ENCODE assay signal across 23 cellular contexts in genomic region chr6:39947611-39948068, GRCh38.
"Had no signal": no experiment of that assay in that cellular context is flagged by ENCODE, and none has a peak within 500 bp of the region (broad histone marks: within the 10 kb centered on the region; RNA-seq: fewer than 3 reads in every experiment).

No MANE protein-coding gene starts in this region.

- DNase-seq: activated B cell treated with CpG ODN at 0.5 μM for 24 hours; activated CD4-positive, alpha-beta T cell treated with anti-CD3 and anti-CD28 coated beads for 36 hours; activated CD4-positive, alpha-beta T cell treated with anti-CD3 and anti-CD28 coated beads, Interleukin-2, amount 50 U/mL, for 4 hours; activated CD8-positive, alpha-beta memory T cell treated with anti-CD3 and anti-CD28 coated beads, Interleukin-2, amount 50 U/mL, for 48 hours; activated naive CD4-positive, alpha-beta T cell treated with Interleukin-2 at 50 U/mL for 16 hours; activated naive CD8-positive, alpha-beta T cell treated with anti-CD3 and anti-CD28 coated beads, Interleukin-2, amount 10 ng/mL, durations not matched to agents 7 days and 5 days; activated T-cell treated with anti-CD3 and anti-CD28 coated beads, Interleukin-2, amount 50 U/mL, for 4 hours; amygdala; cerebellar nuclear complex; foreskin fibroblast; naive thymus-derived CD4-positive, alpha-beta T cell; occipital lobe; sigmoid colon; stimulated activated CD4-positive, alpha-beta T cell treated with anti-CD3 and anti-CD28 coated beads, Interleukin-2, amount 100 ng/mL, for 48 hours; stimulated activated CD8-positive, alpha-beta memory T cell treated with anti-CD3 and anti-CD28 coated beads, Interleukin-4, amount 100 ng/mL, for 48 hours; stimulated activated naive B cell treated with anti-CD40 and anti-IgM and Interleukin-4, amounts not matched to agents 10 μg/mL and 1 μg/mL and 100 μg/mL, for 72 hours; T-helper 1 cell; testis; upper lobe of right lung had no signal

- H3K27me3 Mint-ChIP-seq: activated CD4-positive, alpha-beta T cell treated with anti-CD3 and anti-CD28 coated beads for 36 hours; activated naive CD8-positive, alpha-beta T cell treated with anti-CD3 and anti-CD28 coated beads, Interleukin-2, amount 10 ng/mL, durations not matched to agents 7 days and 5 days had no signal

- H3K4me1 ChIP-seq: sigmoid colon, testis, upper lobe of right lung had no signal

- H3K27me3 ChIP-seq: testis, upper lobe of right lung had no signal

- H3K27ac ChIP-seq: coronary artery, epithelial cell of prostate, sigmoid colon, testis, upper lobe of right lung had no signal

- H3K36me3 ChIP-seq: sigmoid colon, upper lobe of right lung had no signal

- H3K4me3 ChIP-seq: coronary artery, sigmoid colon, testis, upper lobe of right lung had no signal

- H3K9me3 ChIP-seq: sigmoid colon, testis, upper lobe of right lung had no signal

- H3K9me3 Mint-ChIP-seq: activated B cell treated with CpG ODN at 0.5 μM for 24 hours; activated naive CD8-positive, alpha-beta T cell treated with anti-CD3 and anti-CD28 coated beads, Interleukin-2, amount 10 ng/mL, durations not matched to agents 7 days and 5 days; activated T-cell treated with anti-CD3 and anti-CD28 coated beads, Interleukin-2, amount 50 U/mL, for 4 hours; memory B cell; naive thymus-derived CD4-positive, alpha-beta T cell; neural crest cell; stimulated activated naive B cell treated with anti-CD40 and anti-IgM and Interleukin-4, amounts not matched to agents 10 μg/mL and 1 μg/mL and 100 μg/mL, for 72 hours had no signal

- H3K4me1 Mint-ChIP-seq: activated B cell treated with CpG ODN at 0.5 μM for 24 hours; activated CD4-positive, alpha-beta T cell treated with anti-CD3 and anti-CD28 coated beads for 36 hours; activated naive CD8-positive, alpha-beta T cell treated with anti-CD3 and anti-CD28 coated beads, Interleukin-2, amount 10 ng/mL, durations not matched to agents 7 days and 5 days; memory B cell; naive thymus-derived CD4-positive, alpha-beta T cell; neural crest cell; stimulated activated naive B cell treated with anti-CD40 and anti-IgM and Interleukin-4, amounts not matched to agents 10 μg/mL and 1 μg/mL and 100 μg/mL, for 72 hours had no signal

- H3K36me3 Mint-ChIP-seq: activated naive CD8-positive, alpha-beta T cell treated with anti-CD3 and anti-CD28 coated beads, Interleukin-2, amount 10 ng/mL, durations not matched to agents 7 days and 5 days; memory B cell; naive thymus-derived CD4-positive, alpha-beta T cell; stimulated activated naive B cell treated with anti-CD40 and anti-IgM and Interleukin-4, amounts not matched to agents 10 μg/mL and 1 μg/mL and 100 μg/mL, for 72 hours had no signal

- H3K4me3 Mint-ChIP-seq: activated B cell treated with CpG ODN at 0.5 μM for 24 hours; activated CD4-positive, alpha-beta T cell treated with anti-CD3 and anti-CD28 coated beads for 36 hours; activated naive CD8-positive, alpha-beta T cell treated with anti-CD3 and anti-CD28 coated beads, Interleukin-2, amount 10 ng/mL, durations not matched to agents 7 days and 5 days; activated T-cell treated with anti-CD3 and anti-CD28 coated beads, Interleukin-2, amount 50 U/mL, for 4 hours; memory B cell; naive thymus-derived CD4-positive, alpha-beta T cell; neural crest cell; stimulated activated naive B cell treated with anti-CD40 and anti-IgM and Interleukin-4, amounts not matched to agents 10 μg/mL and 1 μg/mL and 100 μg/mL, for 72 hours had no signal

- H3K27ac Mint-ChIP-seq: activated B cell treated with CpG ODN at 0.5 μM for 24 hours; activated CD4-positive, alpha-beta T cell treated with anti-CD3 and anti-CD28 coated beads for 36 hours; activated naive CD8-positive, alpha-beta T cell treated with anti-CD3 and anti-CD28 coated beads, Interleukin-2, amount 10 ng/mL, durations not matched to agents 7 days and 5 days; memory B cell; naive thymus-derived CD4-positive, alpha-beta T cell; stimulated activated naive B cell treated with anti-CD40 and anti-IgM and Interleukin-4, amounts not matched to agents 10 μg/mL and 1 μg/mL and 100 μg/mL, for 72 hours had no signal
